Comparison of ENCODE assay signal across 2 cellular contexts in the genomic region with DNA sequence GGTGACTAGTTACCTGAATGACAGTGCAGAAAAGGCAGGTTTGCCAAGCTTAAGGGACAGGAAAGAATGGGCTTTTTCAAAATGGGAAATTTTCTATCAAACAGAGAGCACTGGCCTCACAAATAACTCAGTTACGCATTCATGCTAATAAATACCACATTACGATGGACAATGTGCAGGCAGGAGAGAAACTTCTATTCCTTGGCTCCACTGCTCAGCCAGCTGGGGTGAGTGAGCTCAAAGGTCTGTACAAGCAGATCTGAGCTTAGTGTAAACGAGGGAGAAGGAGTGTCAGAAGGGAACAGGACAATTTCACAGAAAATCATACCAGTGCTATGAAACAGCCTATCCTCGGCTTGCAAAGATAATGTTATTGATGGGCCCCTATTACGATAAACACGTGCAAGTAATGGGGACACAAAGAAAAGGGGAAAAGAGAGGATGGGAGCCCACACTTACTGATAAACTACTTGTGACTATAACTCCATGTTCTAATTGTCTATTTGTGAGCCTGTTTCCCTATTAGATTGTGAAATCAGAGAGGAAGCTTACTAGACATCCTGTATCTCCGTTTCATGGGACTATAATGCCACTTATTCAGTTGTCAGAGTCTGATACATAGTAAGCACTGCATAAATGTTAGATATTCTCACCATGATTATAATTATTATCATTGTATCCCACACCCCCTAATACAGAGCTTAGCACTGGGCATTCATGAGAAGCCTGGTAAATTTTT.
A peak's percentile ranks its signal among the peaks of the same experiment; 100 is the strongest.
TF ChIP-seq lines count a peak whose summit lies in the region.

No MANE protein-coding gene starts in this region.

TF ChIP-seq in liver, 16 proteins besides CTCF, POLR2A, EP300 and RAD21:
- peak; percentile 51 for TF ChIP-seq SP1 (IDR thresholded peaks at IDR 0.05)
- no peak for TF ChIP-seq GABPA (IDR thresholded peaks at IDR 0.05 in 1 of 2, conservative IDR thresholded peaks at IDR 0.05 in 1 of 2)
- TF ChIP-seq, protein P1, sequence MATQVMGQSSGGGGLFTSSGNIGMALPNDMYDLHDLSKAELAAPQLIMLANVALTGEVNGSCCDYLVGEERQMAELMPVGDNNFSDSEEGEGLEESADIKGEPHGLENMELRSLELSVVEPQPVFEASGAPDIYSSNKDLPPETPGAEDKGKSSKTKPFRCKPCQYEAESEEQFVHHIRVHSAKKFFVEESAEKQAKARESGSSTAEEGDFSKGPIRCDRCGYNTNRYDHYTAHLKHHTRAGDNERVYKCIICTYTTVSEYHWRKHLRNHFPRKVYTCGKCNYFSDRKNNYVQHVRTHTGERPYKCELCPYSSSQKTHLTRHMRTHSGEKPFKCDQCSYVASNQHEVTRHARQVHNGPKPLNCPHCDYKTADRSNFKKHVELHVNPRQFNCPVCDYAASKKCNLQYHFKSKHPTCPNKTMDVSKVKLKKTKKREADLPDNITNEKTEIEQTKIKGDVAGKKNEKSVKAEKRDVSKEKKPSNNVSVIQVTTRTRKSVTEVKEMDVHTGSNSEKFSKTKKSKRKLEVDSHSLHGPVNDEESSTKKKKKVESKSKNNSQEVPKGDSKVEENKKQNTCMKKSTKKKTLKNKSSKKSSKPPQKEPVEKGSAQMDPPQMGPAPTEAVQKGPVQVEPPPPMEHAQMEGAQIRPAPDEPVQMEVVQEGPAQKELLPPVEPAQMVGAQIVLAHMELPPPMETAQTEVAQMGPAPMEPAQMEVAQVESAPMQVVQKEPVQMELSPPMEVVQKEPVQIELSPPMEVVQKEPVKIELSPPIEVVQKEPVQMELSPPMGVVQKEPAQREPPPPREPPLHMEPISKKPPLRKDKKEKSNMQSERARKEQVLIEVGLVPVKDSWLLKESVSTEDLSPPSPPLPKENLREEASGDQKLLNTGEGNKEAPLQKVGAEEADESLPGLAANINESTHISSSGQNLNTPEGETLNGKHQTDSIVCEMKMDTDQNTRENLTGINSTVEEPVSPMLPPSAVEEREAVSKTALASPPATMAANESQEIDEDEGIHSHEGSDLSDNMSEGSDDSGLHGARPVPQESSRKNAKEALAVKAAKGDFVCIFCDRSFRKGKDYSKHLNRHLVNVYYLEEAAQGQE (IDR thresholded peaks at IDR 0.05): no peak
- TF ChIP-seq, protein P2, sequence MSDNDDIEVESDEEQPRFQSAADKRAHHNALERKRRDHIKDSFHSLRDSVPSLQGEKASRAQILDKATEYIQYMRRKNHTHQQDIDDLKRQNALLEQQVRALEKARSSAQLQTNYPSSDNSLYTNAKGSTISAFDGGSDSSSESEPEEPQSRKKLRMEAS (IDR thresholded peaks at IDR 0.05): no peak
- TF ChIP-seq JUND (IDR thresholded peaks at IDR 0.05): peak in 1 of 2 donors; percentile 23
- TF ChIP-seq YY1 (IDR thresholded peaks at IDR 0.05): no peak
- peak in 1 of 2 donors; percentile 4 for TF ChIP-seq RXRA (IDR thresholded peaks at IDR 0.05)
- no peak for TF ChIP-seq NR2F2 (IDR thresholded peaks at IDR 0.05)
- TF ChIP-seq HNF4A (conservative IDR thresholded peaks at IDR 0.05): peak; percentile 51 to 58
- TF ChIP-seq, protein P3, sequence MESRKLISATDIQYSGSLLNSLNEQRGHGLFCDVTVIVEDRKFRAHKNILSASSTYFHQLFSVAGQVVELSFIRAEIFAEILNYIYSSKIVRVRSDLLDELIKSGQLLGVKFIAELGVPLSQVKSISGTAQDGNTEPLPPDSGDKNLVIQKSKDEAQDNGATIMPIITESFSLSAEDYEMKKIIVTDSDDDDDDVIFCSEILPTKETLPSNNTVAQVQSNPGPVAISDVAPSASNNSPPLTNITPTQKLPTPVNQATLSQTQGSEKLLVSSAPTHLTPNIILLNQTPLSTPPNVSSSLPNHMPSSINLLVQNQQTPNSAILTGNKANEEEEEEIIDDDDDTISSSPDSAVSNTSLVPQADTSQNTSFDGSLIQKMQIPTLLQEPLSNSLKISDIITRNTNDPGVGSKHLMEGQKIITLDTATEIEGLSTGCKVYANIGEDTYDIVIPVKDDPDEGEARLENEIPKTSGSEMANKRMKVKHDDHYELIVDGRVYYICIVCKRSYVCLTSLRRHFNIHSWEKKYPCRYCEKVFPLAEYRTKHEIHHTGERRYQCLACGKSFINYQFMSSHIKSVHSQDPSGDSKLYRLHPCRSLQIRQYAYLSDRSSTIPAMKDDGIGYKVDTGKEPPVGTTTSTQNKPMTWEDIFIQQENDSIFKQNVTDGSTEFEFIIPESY (IDR thresholded peaks at IDR 0.05): no peak
- TF ChIP-seq EGR1 (IDR thresholded peaks at IDR 0.05; ENCODE audit: low read depth in 2 of 2): no peak
- no peak for TF ChIP-seq FOXA2 (IDR thresholded peaks at IDR 0.05)
- no peak for TF ChIP-seq HNF4G (IDR thresholded peaks at IDR 0.05)
- TF ChIP-seq FOXA1 (IDR thresholded peaks at IDR 0.05): no peak
- TF ChIP-seq TAF1 (conservative IDR thresholded peaks at IDR 0.05): no peak
- TF ChIP-seq, protein P4, sequence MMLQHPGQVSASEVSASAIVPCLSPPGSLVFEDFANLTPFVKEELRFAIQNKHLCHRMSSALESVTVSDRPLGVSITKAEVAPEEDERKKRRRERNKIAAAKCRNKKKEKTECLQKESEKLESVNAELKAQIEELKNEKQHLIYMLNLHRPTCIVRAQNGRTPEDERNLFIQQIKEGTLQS (IDR thresholded peaks at IDR 0.05): no peak

TF ChIP-seq in HepG2, 621 proteins besides CTCF, POLR2A, EP300 and RAD21:
- TF ChIP-seq, protein P5, sequence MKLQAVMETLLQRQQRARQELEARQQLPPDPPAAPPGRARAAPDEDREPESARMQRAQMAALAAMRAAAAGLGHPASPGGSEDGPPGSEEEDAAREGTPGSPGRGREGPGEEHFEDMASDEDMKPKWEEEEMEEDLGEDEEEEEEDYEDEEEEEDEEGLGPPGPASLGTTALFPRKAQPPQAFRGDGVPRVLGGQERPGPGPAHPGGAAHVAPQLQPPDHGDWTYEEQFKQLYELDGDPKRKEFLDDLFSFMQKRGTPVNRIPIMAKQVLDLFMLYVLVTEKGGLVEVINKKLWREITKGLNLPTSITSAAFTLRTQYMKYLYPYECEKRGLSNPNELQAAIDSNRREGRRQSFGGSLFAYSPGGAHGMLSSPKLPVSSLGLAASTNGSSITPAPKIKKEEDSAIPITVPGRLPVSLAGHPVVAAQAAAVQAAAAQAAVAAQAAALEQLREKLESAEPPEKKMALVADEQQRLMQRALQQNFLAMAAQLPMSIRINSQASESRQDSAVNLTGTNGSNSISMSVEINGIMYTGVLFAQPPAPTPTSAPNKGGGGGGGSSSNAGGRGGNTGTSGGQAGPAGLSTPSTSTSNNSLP (IDR thresholded peaks at IDR 0.05; ENCODE audit: low read depth, low read length): no peak
- no peak for TF ChIP-seq NRL (CRISPR knock-in tag; IDR thresholded peaks at IDR 0.05; ENCODE audit: borderline replicate concordance)
- no peak for TF ChIP-seq SNRNP70 (IDR thresholded peaks at IDR 0.05; ENCODE audit: low read depth, low read length)
- no peak for TF ChIP-seq ZNF574 (CRISPR knock-in tag; IDR thresholded peaks at IDR 0.05)
- TF ChIP-seq, protein P6, sequence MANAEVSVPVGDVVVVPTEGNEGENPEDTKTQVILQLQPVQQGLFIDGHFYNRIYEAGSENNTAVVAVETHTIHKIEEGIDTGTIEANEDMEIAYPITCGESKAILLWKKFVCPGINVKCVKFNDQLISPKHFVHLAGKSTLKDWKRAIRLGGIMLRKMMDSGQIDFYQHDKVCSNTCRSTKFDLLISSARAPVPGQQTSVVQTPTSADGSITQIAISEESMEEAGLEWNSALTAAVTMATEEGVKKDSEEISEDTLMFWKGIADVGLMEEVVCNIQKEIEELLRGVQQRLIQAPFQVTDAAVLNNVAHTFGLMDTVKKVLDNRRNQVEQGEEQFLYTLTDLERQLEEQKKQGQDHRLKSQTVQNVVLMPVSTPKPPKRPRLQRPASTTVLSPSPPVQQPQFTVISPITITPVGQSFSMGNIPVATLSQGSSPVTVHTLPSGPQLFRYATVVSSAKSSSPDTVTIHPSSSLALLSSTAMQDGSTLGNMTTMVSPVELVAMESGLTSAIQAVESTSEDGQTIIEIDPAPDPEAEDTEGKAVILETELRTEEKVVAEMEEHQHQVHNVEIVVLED (CRISPR knock-in tag; IDR thresholded peaks at IDR 0.05; ENCODE audit: borderline replicate concordance): no peak
- TF ChIP-seq ATF4 (CRISPR knock-in tag; IDR thresholded peaks at IDR 0.05): no peak
- no peak for TF ChIP-seq GLI4 (CRISPR knock-in tag; IDR thresholded peaks at IDR 0.05; ENCODE audit: borderline replicate concordance)
- no peak for TF ChIP-seq ZMYM4 (CRISPR knock-in tag; IDR thresholded peaks at IDR 0.05)
- no peak for TF ChIP-seq SOX13 (IDR thresholded peaks at IDR 0.05)
- TF ChIP-seq SOX13 (CRISPR knock-in tag; conservative IDR thresholded peaks at IDR 0.05 in 1 of 2, IDR thresholded peaks at IDR 0.05 in 1 of 2): no peak
- TF ChIP-seq, protein P7, sequence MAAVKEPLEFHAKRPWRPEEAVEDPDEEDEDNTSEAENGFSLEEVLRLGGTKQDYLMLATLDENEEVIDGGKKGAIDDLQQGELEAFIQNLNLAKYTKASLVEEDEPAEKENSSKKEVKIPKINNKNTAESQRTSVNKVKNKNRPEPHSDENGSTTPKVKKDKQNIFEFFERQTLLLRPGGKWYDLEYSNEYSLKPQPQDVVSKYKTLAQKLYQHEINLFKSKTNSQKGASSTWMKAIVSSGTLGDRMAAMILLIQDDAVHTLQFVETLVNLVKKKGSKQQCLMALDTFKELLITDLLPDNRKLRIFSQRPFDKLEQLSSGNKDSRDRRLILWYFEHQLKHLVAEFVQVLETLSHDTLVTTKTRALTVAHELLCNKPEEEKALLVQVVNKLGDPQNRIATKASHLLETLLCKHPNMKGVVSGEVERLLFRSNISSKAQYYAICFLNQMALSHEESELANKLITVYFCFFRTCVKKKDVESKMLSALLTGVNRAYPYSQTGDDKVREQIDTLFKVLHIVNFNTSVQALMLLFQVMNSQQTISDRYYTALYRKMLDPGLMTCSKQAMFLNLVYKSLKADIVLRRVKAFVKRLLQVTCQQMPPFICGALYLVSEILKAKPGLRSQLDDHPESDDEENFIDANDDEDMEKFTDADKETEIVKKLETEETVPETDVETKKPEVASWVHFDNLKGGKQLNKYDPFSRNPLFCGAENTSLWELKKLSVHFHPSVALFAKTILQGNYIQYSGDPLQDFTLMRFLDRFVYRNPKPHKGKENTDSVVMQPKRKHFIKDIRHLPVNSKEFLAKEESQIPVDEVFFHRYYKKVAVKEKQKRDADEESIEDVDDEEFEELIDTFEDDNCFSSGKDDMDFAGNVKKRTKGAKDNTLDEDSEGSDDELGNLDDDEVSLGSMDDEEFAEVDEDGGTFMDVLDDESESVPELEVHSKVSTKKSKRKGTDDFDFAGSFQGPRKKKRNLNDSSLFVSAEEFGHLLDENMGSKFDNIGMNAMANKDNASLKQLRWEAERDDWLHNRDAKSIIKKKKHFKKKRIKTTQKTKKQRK (IDR thresholded peaks at IDR 0.05; ENCODE audit: low read length): no peak
- no peak for TF ChIP-seq CREB1 (IDR thresholded peaks at IDR 0.05)
- no peak for TF ChIP-seq CREB1 (CRISPR knock-in tag; IDR thresholded peaks at IDR 0.05)
